18 cellular contexts compared by ENCODE assay signal in genomic region chr11:110196884-110197420, GRCh38.
DNase-seq lines count a peak whose midpoint lies in the region; ATAC-seq and TF ChIP-seq lines count a peak whose summit lies in the region.
"Had no signal": no experiment of that assay in that cellular context is flagged by ENCODE, and none has a peak within 500 bp of the region (broad histone marks: within the 10 kb centered on the region; RNA-seq: fewer than 3 reads in every experiment).

No MANE protein-coding gene starts in this region.

- H3K27me3 Mint-ChIP-seq in MCF 10A (ENCODE audit: insufficient read depth, unreplicated experiment) = no peaks in the 10 kb centered on the region
- H3K27me3 Mint-ChIP-seq in stimulated activated naive B cell treated with anti-CD40 and anti-IgM and Interleukin-4, amounts not matched to agents 10 μg/mL and 1 μg/mL and 100 μg/mL, for 72 hours = peaks cover 24 to 30% of the 10 kb centered on the region in 2 donors

- H3K4me3 Mint-ChIP-seq in MCF 10A (ENCODE audit: unreplicated experiment) = peak overlapping the region; percentile 47
- no peak overlapping the region for H3K4me3 Mint-ChIP-seq in stimulated activated naive B cell treated with anti-CD40 and anti-IgM and Interleukin-4, amounts not matched to agents 10 μg/mL and 1 μg/mL and 100 μg/mL, for 72 hours
- H3K4me3 Mint-ChIP-seq: CD4-positive, CD25-positive, alpha-beta regulatory T cell had no signal

- H2AFZ ChIP-seq in hepatocyte = no peak overlapping the region

- H3K79me2 ChIP-seq in hepatocyte = no peaks in the 10 kb centered on the region

- H3K4me1 ChIP-seq in breast epithelium (no peaks in the 10 kb centered on the region), SJCRH30 (peaks cover 27% of the 10 kb centered on the region), hepatocyte (ENCODE audit: insufficient read depth) (peaks cover 14% of the 10 kb centered on the region)

- no peak for DNase-seq in MCF 10A (ENCODE audit: unreplicated experiment)
- no peak for DNase-seq in breast epithelium (ENCODE audit: low spot score in 2 of 2)
- DNase-seq in SJCRH30 = no peak
- DNase-seq in hepatocyte (ENCODE audit: low spot score) = no peak
- DNase-seq in stimulated activated naive B cell treated with anti-CD40 and anti-IgM and Interleukin-4, amounts not matched to agents 10 μg/mL and 1 μg/mL and 100 μg/mL, for 72 hours = no peak
- DNase-seq in DMS79 treated with DMSO at 0.1 percent for 48 hours (lab: John Stamatoyannopoulos, UW) = no peak
- no peak for DNase-seq in cerebellar nuclear complex (lab: John Stamatoyannopoulos, UW)
- no peak for DNase-seq in 8988T
- DNase-seq: CD4-positive, CD25-positive, alpha-beta regulatory T cell; DMS79; GOT3; KBM-7; NCI-H1417 treated with DMSO at 0.1 percent for 48 hours; NCI-H2029; NCI-H2171; NCI-H748 treated with DMSO at 0.1 percent for 48 hours; SHP77 had no signal

- no peaks in the 10 kb centered on the region for H3K27me3 ChIP-seq in breast epithelium
- H3K27me3 ChIP-seq in SJCRH30 = no peaks in the 10 kb centered on the region
- no peaks in the 10 kb centered on the region for H3K27me3 ChIP-seq in hepatocyte

- peaks cover 63% of the 10 kb centered on the region for H3K4me1 Mint-ChIP-seq in MCF 10A (ENCODE audit: insufficient read depth, unreplicated experiment)
- H3K4me1 Mint-ChIP-seq in stimulated activated naive B cell treated with anti-CD40 and anti-IgM and Interleukin-4, amounts not matched to agents 10 μg/mL and 1 μg/mL and 100 μg/mL, for 72 hours = peaks cover 16 to 18% of the 10 kb centered on the region in 2 donors

- peak overlapping the region; percentile 99 for H3K27ac Mint-ChIP-seq in MCF 10A (ENCODE audit: low read depth, unreplicated experiment)
- H3K27ac Mint-ChIP-seq in stimulated activated naive B cell treated with anti-CD40 and anti-IgM and Interleukin-4, amounts not matched to agents 10 μg/mL and 1 μg/mL and 100 μg/mL, for 72 hours = peak overlapping the region; percentile 2

- no peak for TF ChIP-seq CTCF in MCF 10A (IDR thresholded peaks at IDR 0.05; ENCODE audit: unreplicated experiment)
- no peak for TF ChIP-seq CTCF in breast epithelium (IDR thresholded peaks at IDR 0.05)
- TF ChIP-seq CTCF in hepatocyte (IDR thresholded peaks at IDR 0.05; ENCODE audit: poor library complexity) = no peak

- no peak overlapping the region for H3K27ac ChIP-seq in breast epithelium
- H3K27ac ChIP-seq in SJCRH30 = peak overlapping the region; percentile 75
- H3K27ac ChIP-seq in hepatocyte = peak overlapping the region; percentile 19

- POLR2A ChIA-PET in MCF 10A (lab: Yijun Ruan, JAX) = interaction anchor here (0.7 to 10.5 kb wide), 17 partner anchors 12 to 256 kb away, joined by 3 to 146 read pairs (median 4); partner anchors contain the start of genes FDX1, RDX and ZC3H12C

- no peaks in the 10 kb centered on the region for H4K20me1 ChIP-seq in hepatocyte (ENCODE audit: insufficient read depth, poor library complexity, severe bottlenecking)

- no peak for ATAC-seq in stimulated activated naive B cell treated with anti-CD40 and anti-IgM and Interleukin-4, amounts not matched to agents 10 μg/mL and 1 μg/mL and 100 μg/mL, for 72 hours (replicated peaks)
- ATAC-seq: GM12878 had no signal

- intact Hi-C loops in MCF 10A (cut with micrococcal nuclease) = loop anchor here (1.0 kb wide), 1 partner anchor 251 kb away; no protein-coding TSS in a partner anchor
- intact Hi-C loops in breast epithelium (cut with DNase I; ENCODE audit: low total_unique reads) = no loop called here

- TSS peak; percentile 89 for BruUV-seq in MCF 10A (replicated peaks; lab: Mats Ljungman, UMichigan)

- no peak for TF ChIP-seq POLR2A in breast epithelium (IDR thresholded peaks at IDR 0.05)

- no peaks in the 10 kb centered on the region for H3K9me3 Mint-ChIP-seq in MCF 10A (ENCODE audit: unreplicated experiment)
- H3K9me3 Mint-ChIP-seq in stimulated activated naive B cell treated with anti-CD40 and anti-IgM and Interleukin-4, amounts not matched to agents 10 μg/mL and 1 μg/mL and 100 μg/mL, for 72 hours = peaks cover 6 to 14% of the 10 kb centered on the region in 2 donors

- no peak overlapping the region for H3K4me2 ChIP-seq in hepatocyte

- H3K36me3 ChIP-seq in breast epithelium (no peaks in the 10 kb centered on the region), SJCRH30 (no peaks in the 10 kb centered on the region), hepatocyte (replicated peaks; ENCODE audit: insufficient read depth, low read depth) (no peaks in the 10 kb centered on the region)

- no peak overlapping the region for H3K4me3 ChIP-seq in breast epithelium
- H3K4me3 ChIP-seq in SJCRH30 = no peak overlapping the region
- no peak overlapping the region for H3K4me3 ChIP-seq in hepatocyte
- H3K4me3 ChIP-seq: GM12878 had no signal

- 91% methylated on average over 9 of the region's 9 CpGs for WGBS in hepatocyte (ENCODE audit: low lambda C conversion rate, missing lambda C conversion rate)

- H3K9me3 ChIP-seq in breast epithelium = no peaks in the 10 kb centered on the region
- H3K9me3 ChIP-seq in SJCRH30 (replicated peaks) = no peaks in the 10 kb centered on the region
- H3K9me3 ChIP-seq in hepatocyte (ENCODE audit: low read depth) = no peaks in the 10 kb centered on the region

- CTCF ChIA-PET in MCF 10A (lab: Yijun Ruan, JAX) = interaction anchor here (0.6 to 8.6 kb wide), 7 partner anchors 74 to 1212 kb away, joined by 3 to 73 read pairs (median 3); partner anchors contain the start of genes FDX1 and ZC3H12C

- no peaks in the 10 kb centered on the region for H3K9me2 ChIP-seq in hepatocyte (replicated peaks; ENCODE audit: insufficient read depth)

- H3K36me3 Mint-ChIP-seq in MCF 10A (ENCODE audit: insufficient read depth, unreplicated experiment) = peaks cover 18% of the 10 kb centered on the region
- H3K36me3 Mint-ChIP-seq in stimulated activated naive B cell treated with anti-CD40 and anti-IgM and Interleukin-4, amounts not matched to agents 10 μg/mL and 1 μg/mL and 100 μg/mL, for 72 hours = peaks cover 0 to 1% of the 10 kb centered on the region in 2 donors
- H3K36me3 Mint-ChIP-seq: CD4-positive, CD25-positive, alpha-beta regulatory T cell had no signal

Comparison
In these comparisons a context has a peak if more than half of its experiments do, and no peak if none do; other contexts are left out.
1. H3K27ac ChIP-seq: peak in SJCRH30 (single experiment) and hepatocyte (single experiment); none in breast epithelium (0 of 2).